14 cellular contexts compared by ENCODE assay signal in genomic region chr6:24874128-24874527, GRCh38.
"Had no signal": no experiment of that assay in that cellular context is flagged by ENCODE, and none has a peak within 500 bp of the region (broad histone marks: within the 10 kb centered on the region; RNA-seq: fewer than 3 reads in every experiment).

No MANE protein-coding gene starts in this region.

- ATAC-seq: gastrocnemius medialis, heart right ventricle, left lobe of liver, mucosa of descending colon, pancreas had no signal

- H3K9me3 ChIP-seq: gastrocnemius medialis, mucosa of descending colon, pancreas, uterus had no signal

- H3K4me1 ChIP-seq: gastrocnemius medialis, pancreas, uterus had no signal

- H3K4me3 Mint-ChIP-seq: neural crest cell had no signal

- H3K27me3 ChIP-seq: gastrocnemius medialis, heart right ventricle, uterus had no signal

- DNase-seq: activated CD4-positive, CD25-positive, alpha-beta regulatory T cell treated with anti-CD3 and anti-CD28 coated beads, Interleukin-2, amount 50 U/mL, for 72 hours; activated effector memory CD4-positive, alpha-beta T cell treated with Interleukin-2 at 50 U/mL for 16 hours; caudate nucleus; effector CD4-positive, alpha-beta T cell; gastrocnemius medialis; heart right ventricle; islet precursor cell; mucosa of descending colon; pancreas; stimulated activated CD4-positive, alpha-beta T cell treated with anti-CD3 and anti-CD28 coated beads, Interleukin-4, amount 100 ng/mL, for 24 hours; uterus had no signal

- H3K27ac ChIP-seq: coronary artery, gastrocnemius medialis, heart right ventricle, pancreas had no signal

- H3K4me3 ChIP-seq: coronary artery, gastrocnemius medialis, heart right ventricle, mucosa of descending colon, pancreas, uterus had no signal
